1 cellular context compared by ENCODE assay signal in genomic region chr5:170436335-170436734, GRCh38.
TF ChIP-seq lines count a peak whose summit lies in the region.

No MANE protein-coding gene starts in this region.

TF ChIP-seq in GM12878, 131 proteins besides CTCF, POLR2A, EP300 and RAD21 (continued from another document):
- TF ChIP-seq ZNF687 (IDR thresholded peaks at IDR 0.05) = no peak
- TF ChIP-seq IKZF2 (IDR thresholded peaks at IDR 0.05) = no peak
- TF ChIP-seq EGR1 (IDR thresholded peaks at IDR 0.05; ENCODE audit: borderline replicate concordance in 1 of 2, low read depth in 2 of 2, low read length in 2 of 2) = no peak
- TF ChIP-seq USF2 (IDR thresholded peaks at IDR 0.05; ENCODE audit: borderline replicate concordance, low read depth, low read length) = no peak
- no peak for TF ChIP-seq POLR2AphosphoS5 (IDR thresholded peaks at IDR 0.05; ENCODE audit: low read length)
- TF ChIP-seq ZBTB4 (CRISPR knock-in tag; IDR thresholded peaks at IDR 0.05) = no peak
